ENCODE assay signal across 8 cellular contexts in the genomic region with DNA sequence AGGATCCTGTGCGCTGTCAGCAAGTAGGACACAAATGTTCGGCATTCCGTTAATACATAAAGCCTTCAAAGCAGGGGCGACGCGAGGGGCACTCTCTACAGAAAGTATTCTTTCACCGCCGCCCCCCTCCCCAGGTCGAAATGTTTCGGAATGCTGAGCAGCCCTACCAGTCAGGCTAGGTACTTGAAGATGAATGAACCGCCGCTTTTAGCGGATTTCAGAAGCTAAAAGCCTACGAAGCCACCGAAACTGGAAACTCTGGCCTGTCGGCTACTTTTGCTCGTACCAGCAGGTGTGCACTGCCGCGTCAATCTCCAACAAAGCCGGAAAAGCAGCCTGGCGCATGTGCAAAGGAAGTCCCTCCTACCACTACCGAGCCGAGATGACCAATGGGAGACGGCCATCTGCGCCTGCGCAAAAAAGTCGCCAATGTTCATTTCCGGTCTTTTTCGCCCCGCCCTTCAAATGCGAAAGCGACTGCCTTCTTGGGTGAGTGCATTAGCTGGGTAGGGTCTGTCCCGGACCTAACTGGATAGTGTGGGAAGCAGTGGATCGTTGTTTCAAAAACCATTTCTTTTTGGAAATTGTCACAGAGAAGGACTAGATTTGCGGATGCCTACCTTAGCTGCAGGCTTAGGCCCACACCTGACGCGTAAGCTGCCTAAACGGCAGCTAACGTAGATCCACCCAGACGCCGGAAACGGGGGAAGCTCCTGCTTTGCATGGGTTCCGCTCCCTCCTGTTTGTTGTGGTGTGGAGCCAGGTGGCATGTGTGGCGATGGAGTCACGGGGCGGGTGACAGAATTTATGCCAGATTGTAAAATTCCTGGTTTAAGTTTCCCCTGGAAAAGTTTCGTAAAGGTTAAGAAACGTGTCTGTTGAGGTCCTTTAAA. TPM values are rescaled to one million over a fixed set of nuclear protein-coding genes. Genes with fewer than 3 reads are reported as not detected.
DNase-seq lines count a peak whose midpoint lies in the region; ATAC-seq lines count a peak whose summit lies in the region.

A gene (minus strand): TSS at position 301 of the 893 bp plus-strand sequence. CDS start 534 bp downstream, outside the sequence.

- intact Hi-C loops in activated CD4-positive, alpha-beta T cell treated with anti-CD3 and anti-CD28 coated beads, Interleukin-2, amount 10 ng/mL, durations not matched to agents 24 days and 14 days (cut with micrococcal nuclease), result loop anchor here (1.0 to 2.0 kb wide), 6 partner anchors 32 to 871 kb away; a partner anchor contains a TSS

- peaks cover 14% of the 10 kb centered on the region for H3K4me1 ChIP-seq in ectodermal cell (ENCODE audit: control insufficient read depth, insufficient read depth, low read length)

- WGBS in ectodermal cell, 2 experiments, result 0 to 1% methylated on average over 48 of the region's 48 CpGs

- peaks cover 38% of the 10 kb centered on the region for H3K4me1 Mint-ChIP-seq in activated CD4-positive, alpha-beta T cell treated with anti-CD3 and anti-CD28 coated beads, Interleukin-2, amount 10 ng/mL, durations not matched to agents 24 days and 14 days

- H3K36me3 Mint-ChIP-seq in activated CD4-positive, alpha-beta T cell treated with anti-CD3 and anti-CD28 coated beads, Interleukin-2, amount 10 ng/mL, durations not matched to agents 24 days and 14 days (ENCODE audit: low read depth), result peaks cover 41% of the 10 kb centered on the region

- peak within 1 kb of the TSS; percentile 98 for H3K4me3 Mint-ChIP-seq in activated CD4-positive, alpha-beta T cell treated with anti-CD3 and anti-CD28 coated beads, Interleukin-2, amount 10 ng/mL, durations not matched to agents 24 days and 14 days

- peak within 1 kb of the TSS; percentile 87 for H3K27ac ChIP-seq in ectodermal cell (ENCODE audit: insufficient read depth, low read depth, low read length, poor library complexity, severe bottlenecking)

- no peaks in the 10 kb centered on the region for H3K27me3 ChIP-seq in ectodermal cell (ENCODE audit: control insufficient read depth, insufficient read depth, low read length, poor library complexity, severe bottlenecking)

- peak within 1 kb of the TSS; percentile 99 for H3K27ac Mint-ChIP-seq in activated CD4-positive, alpha-beta T cell treated with anti-CD3 and anti-CD28 coated beads, Interleukin-2, amount 10 ng/mL, durations not matched to agents 24 days and 14 days

- peaks cover 3% of the 10 kb centered on the region for H3K27me3 Mint-ChIP-seq in activated CD4-positive, alpha-beta T cell treated with anti-CD3 and anti-CD28 coated beads, Interleukin-2, amount 10 ng/mL, durations not matched to agents 24 days and 14 days

- peak within 1 kb of the TSS; percentile 98 for H3K4me3 ChIP-seq in ectodermal cell (ENCODE audit: insufficient read depth, low read depth, low read length)

- ATAC-seq in GM19328 (IDR thresholded peaks at IDR 0.05; ENCODE audit: unreplicated experiment) (peak; percentile 83), HG03520 (IDR thresholded peaks at IDR 0.05; ENCODE audit: unreplicated experiment) (peak; percentile 75)

- H3K9me3 ChIP-seq in ectodermal cell (ENCODE audit: control insufficient read depth, low read length), result no peaks in the 10 kb centered on the region

- H3K36me3 ChIP-seq in ectodermal cell (ENCODE audit: control insufficient read depth, insufficient read depth, low read length), result no peaks in the 10 kb centered on the region

- DNase-seq in AG08396 (ENCODE audit: low spot score), result peak; percentile 98
- peak; percentile 99 for DNase-seq in activated CD4-positive, alpha-beta T cell treated with anti-CD3 and anti-CD28 coated beads, Interleukin-2, amount 10 ng/mL, durations not matched to agents 24 days and 14 days
- DNase-seq in medulla oblongata (ENCODE audit: extremely low spot score), result peak; percentile 99
- DNase-seq in stimulated activated CD8-positive, alpha-beta memory T cell treated with anti-CD3 and anti-CD28 coated beads, Interleukin-12 subunit alpha, Interleukin-12 subunit beta, amount 100 ng/mL, for 4 hours (ENCODE audit: low read depth), result peak; percentile 97
- no peak for DNase-seq in NCI-H1105 treated with DMSO at 0.1 percent for 48 hours (lab: John Stamatoyannopoulos, UW)

- H3K9me3 Mint-ChIP-seq in activated CD4-positive, alpha-beta T cell treated with anti-CD3 and anti-CD28 coated beads, Interleukin-2, amount 10 ng/mL, durations not matched to agents 24 days and 14 days, result no peaks in the 10 kb centered on the region

RNA-seq across cellular contexts. Expression of the gene that starts here (rescaled TPM):
- total RNA-seq in activated CD4-positive, alpha-beta T cell treated with anti-CD3 and anti-CD28 coated beads, Interleukin-2, amount 10 ng/mL, durations not matched to agents 24 days and 14 days, result 4.8 and 4.9 TPM in 2 replicates
- 7.7 TPM for polyA plus RNA-seq in ectodermal cell (2013, experiment 1 of 4)
- 8.6 TPM for polyA plus RNA-seq in ectodermal cell (2013, experiment 2 of 4)
- polyA plus RNA-seq in ectodermal cell (2013, experiment 3 of 4), result 7.0 TPM
- polyA plus RNA-seq in ectodermal cell (2013, experiment 4 of 4), result 8.6 TPM
